22 cellular contexts compared by ENCODE assay signal in genomic region chr13:47126432-47126831, GRCh38.
DNase-seq lines count a peak whose midpoint lies in the region; ATAC-seq, FAIRE-seq and TF ChIP-seq lines count a peak whose summit lies in the region.
"Had no signal": no experiment of that assay in that cellular context is flagged by ENCODE, and none has a peak within 500 bp of the region (broad histone marks: within the 10 kb centered on the region; RNA-seq: fewer than 3 reads in every experiment).

No MANE protein-coding gene starts in this region.

- H3K9me3 Mint-ChIP-seq in endodermal cell, result no peaks in the 10 kb centered on the region
- H3K9me3 Mint-ChIP-seq: IgD-negative memory B cell had no signal

- no peak overlapping the region for H3K4me3 ChIP-seq in endodermal cell (ENCODE audit: low read length)
- no peak overlapping the region for H3K4me3 ChIP-seq in mesendoderm (ENCODE audit: low read length)
- H3K4me3 ChIP-seq: colonic mucosa, lung, SJSA1, tibial artery had no signal

- H3K36me3 ChIP-seq in endodermal cell (ENCODE audit: control insufficient read depth, insufficient read depth, low read length) (no peaks in the 10 kb centered on the region), mesendoderm (ENCODE audit: control insufficient read depth, insufficient read depth, low read length) (no peaks in the 10 kb centered on the region)
- H3K36me3 ChIP-seq: colonic mucosa, SJSA1, tibial artery had no signal

- WGBS in endodermal cell (ENCODE audit: insufficient coverage in 1 of 2, insufficient read length in 1 of 2), 2 experiments, result 87 to 100% methylated on average over 2 of the region's 2 CpGs
- no CpG with 5 or more reads among the region's 2 CpGs for WGBS in mesendoderm (ENCODE audit: extremely low coverage, insufficient coverage, low lambda C conversion rate)

- H3K27ac ChIP-seq in endodermal cell (ENCODE audit: low read depth, low read length) (no peak overlapping the region), mesendoderm (ENCODE audit: low read depth, low read length) (no peak overlapping the region)
- H3K27ac ChIP-seq: colonic mucosa, SJSA1, tibial artery had no signal

- no peaks in the 10 kb centered on the region for H3K79me2 ChIP-seq in mesendoderm (ENCODE audit: control insufficient read depth, insufficient read depth, low read length)

- H3K4me3 Mint-ChIP-seq in endodermal cell, result no peak overlapping the region
- H3K4me3 Mint-ChIP-seq: activated T-cell treated with anti-CD3 and anti-CD28 coated beads, Interleukin-2, amount 50 U/mL, for 72 hours; IgD-negative memory B cell; nephron had no signal

- no peak overlapping the region for H4K8ac ChIP-seq in mesendoderm (ENCODE audit: low read depth, low read length)

- peak; percentile 54 for TF ChIP-seq CTCF in endodermal cell (conservative IDR thresholded peaks at IDR 0.05)

- H3K4me2 ChIP-seq in mesendoderm (ENCODE audit: low read length), result no peak overlapping the region

- H3K9ac ChIP-seq in endodermal cell (ENCODE audit: extremely low read depth, low read length, poor library complexity, severe bottlenecking), result no peak overlapping the region
- no peak overlapping the region for H3K9ac ChIP-seq in mesendoderm (ENCODE audit: low read length)

- no peaks in the 10 kb centered on the region for H3K79me1 ChIP-seq in mesendoderm (ENCODE audit: low read length)

- H2AK5ac ChIP-seq in mesendoderm (ENCODE audit: low read length), result no peak overlapping the region

- H2BK5ac ChIP-seq in mesendoderm (ENCODE audit: low read length), result no peak overlapping the region

- peaks cover 2% of the 10 kb centered on the region for H3K4me1 Mint-ChIP-seq in endodermal cell
- H3K4me1 Mint-ChIP-seq: nephron had no signal

- no peak overlapping the region for H3K18ac ChIP-seq in mesendoderm (ENCODE audit: low read length)

- no peak overlapping the region for H2BK120ac ChIP-seq in mesendoderm (ENCODE audit: low read depth, low read length)

- H3K27me3 Mint-ChIP-seq in endodermal cell (ENCODE audit: insufficient read depth), result no peaks in the 10 kb centered on the region

- H3K9me3 ChIP-seq in endodermal cell (ENCODE audit: control insufficient read depth, low read length), result no peaks in the 10 kb centered on the region
- H3K9me3 ChIP-seq: Caco-2, colonic mucosa, SJSA1, tibial artery had no signal

- FAIRE-seq in RCC 7860 (lab: Jason Lieb, UNC), result no peak
- FAIRE-seq: H54, TTC549 had no signal

- H4K5ac ChIP-seq in mesendoderm (ENCODE audit: low read length), result no peak overlapping the region

- no peak overlapping the region for H3K56ac ChIP-seq in mesendoderm (ENCODE audit: low read length)

- peak; percentile 17 for DNase-seq in ELR (ENCODE audit: low read depth)
- DNase-seq in M059J (ENCODE audit: low read depth), result peak; percentile 28
- DNase-seq in endodermal cell, result peak; percentile 51
- peak; percentile 54 for DNase-seq in mesendoderm
- no peak for DNase-seq in RCC 7860 (ENCODE audit: low spot score)
- DNase-seq in stimulated activated naive CD4-positive, alpha-beta T cell treated with Interleukin-2 at 50 U/mL for 16 hours (lab: John Stamatoyannopoulos, UW), result no peak
- DNase-seq: activated CD4-positive, alpha-beta T cell treated with anti-CD3 and anti-CD28 coated beads, Interleukin-2, amount 50 U/mL, for 4 hours; activated T-cell treated with anti-CD3 and anti-CD28 coated beads, Interleukin-2, amount 50 U/mL, for 72 hours; colonic mucosa; NCI-H1105 treated with DMSO at 0.1 percent for 48 hours; retina; stimulated activated CD4-positive, alpha-beta T cell treated with anti-CD3 and anti-CD28 coated beads, Interleukin-1b, Interleukin-23, amount 100 ng/mL, for 48 hours; tibial artery had no signal

- no peaks in the 10 kb centered on the region for H3K27me3 ChIP-seq in endodermal cell (ENCODE audit: control insufficient read depth, insufficient read depth, low read length, poor library complexity, severe bottlenecking)
- H3K27me3 ChIP-seq in mesendoderm (ENCODE audit: insufficient read depth, low read length, poor library complexity), result no peaks in the 10 kb centered on the region
- H3K27me3 ChIP-seq: colonic mucosa, SJSA1, tibial artery had no signal

- no peak overlapping the region for H3K4ac ChIP-seq in mesendoderm (ENCODE audit: low read depth, low read length)

- H3K23ac ChIP-seq in mesendoderm (ENCODE audit: low read length), result no peak overlapping the region

- H3K36me3 Mint-ChIP-seq in endodermal cell (ENCODE audit: low read depth), result no peaks in the 10 kb centered on the region
- H3K36me3 Mint-ChIP-seq: IgD-negative memory B cell had no signal

- H3K27ac Mint-ChIP-seq in endodermal cell, result no peak overlapping the region
- H3K27ac Mint-ChIP-seq: activated T-cell treated with anti-CD3 and anti-CD28 coated beads, Interleukin-2, amount 50 U/mL, for 72 hours; IgD-negative memory B cell; nephron had no signal

- H3K4me1 ChIP-seq in endodermal cell (ENCODE audit: control insufficient read depth, insufficient read depth, low read length) (no peaks in the 10 kb centered on the region), mesendoderm (ENCODE audit: control insufficient read depth, low read depth, low read length) (no peaks in the 10 kb centered on the region)
- H3K4me1 ChIP-seq: Caco-2, colonic mucosa, SJSA1, tibial artery had no signal

- no peak for ATAC-seq in HG02588 (IDR thresholded peaks at IDR 0.05; ENCODE audit: unreplicated experiment)
- no peak for ATAC-seq in GM18870 (IDR thresholded peaks at IDR 0.05; ENCODE audit: unreplicated experiment)
- ATAC-seq: activated T-cell treated with anti-CD3 and anti-CD28 coated beads, Interleukin-2, amount 50 U/mL, for 72 hours had no signal

- no peak overlapping the region for H2BK15ac ChIP-seq in mesendoderm (replicated peaks; ENCODE audit: low read depth)

Comparison
In these comparisons a context has a peak if more than half of its experiments do, and no peak if none do; other contexts are left out.
1. DNase-seq: peak in ELR (single experiment), M059J (single experiment), endodermal cell (single experiment) and mesendoderm (single experiment); none in RCC 7860 (single experiment) and stimulated activated naive CD4-positive, alpha-beta T cell treated with Interleukin-2 at 50 U/mL for 16 hours (single experiment).